In genomic region chr6:47479874-47480273, GRCh38 we compare ENCODE assay signal across 10 cellular contexts. TPM values are rescaled to one million over a fixed set of nuclear protein-coding genes. Genes with fewer than 3 reads are reported as not detected.
A peak's percentile ranks its signal among the peaks of the same experiment; 100 is the strongest.
DNase-seq lines count a peak whose midpoint lies in the region; ATAC-seq and TF ChIP-seq lines count a peak whose summit lies in the region.
"Had no signal": no experiment of that assay in that cellular context is flagged by ENCODE, and none has a peak within 500 bp of the region (broad histone marks: within the 10 kb centered on the region; RNA-seq: fewer than 3 reads in every experiment).

No MANE protein-coding gene starts in this region.

- no peaks in the 10 kb centered on the region for H3K9me3 Mint-ChIP-seq in H9
- H3K9me3 Mint-ChIP-seq in activated naive CD8-positive, alpha-beta T cell treated with anti-CD3 and anti-CD28 coated beads, Interleukin-2, amount 50 U/mL, for 24 hours = no peaks in the 10 kb centered on the region

- no peak overlapping the region for H3K23ac ChIP-seq in H9 (ENCODE audit: insufficient read length, low read depth, low read length)

- H3K79me1 ChIP-seq in H9 (ENCODE audit: insufficient read depth, low read depth, low read length, poor library complexity, severe bottlenecking) = no peaks in the 10 kb centered on the region

- no peak overlapping the region for H4K91ac ChIP-seq in H9 (ENCODE audit: insufficient read length, low read depth, low read length)

- H3K4me3 Mint-ChIP-seq in H9 = peak overlapping the region; percentile 96 to 99
- peak overlapping the region; percentile 99 for H3K4me3 Mint-ChIP-seq in activated naive CD8-positive, alpha-beta T cell treated with anti-CD3 and anti-CD28 coated beads, Interleukin-2, amount 50 U/mL, for 24 hours

- peaks cover 34% of the 10 kb centered on the region for H3K4me1 ChIP-seq in ACC112 (ENCODE audit: control insufficient read depth, insufficient read depth, low read length, unreplicated experiment)
- no peaks in the 10 kb centered on the region; the same call in 1 of the 2 replicates for H3K4me1 ChIP-seq in H9 (ENCODE audit: insufficient read depth, low read length)
- peaks cover 50% of the 10 kb centered on the region for H3K4me1 ChIP-seq in lower lobe of right lung

- H3K56ac ChIP-seq in H9 (ENCODE audit: insufficient read length, low read depth, low read length) = no peak overlapping the region

- H2AFZ ChIP-seq in ACC112 (ENCODE audit: low read length, unreplicated experiment) (no peak overlapping the region), H9 (ENCODE audit: low read length) (no peak overlapping the region)

- no peak overlapping the region for H2AK5ac ChIP-seq in H9 (ENCODE audit: insufficient read length, low read length)

- H3K36me3 ChIP-seq in ACC112 (ENCODE audit: insufficient read depth, low read length) (no peaks in the 10 kb centered on the region), lower lobe of right lung (no peaks in the 10 kb centered on the region)

- no peak for ATAC-seq in activated naive CD8-positive, alpha-beta T cell treated with anti-CD3 and anti-CD28 coated beads, Interleukin-2, amount 50 U/mL, for 24 hours
- ATAC-seq in lower lobe of right lung (no peak), HG02759 (IDR thresholded peaks at IDR 0.05; ENCODE audit: unreplicated experiment) (no peak)

- H3K23me2 ChIP-seq in H9 (ENCODE audit: insufficient read length, low read depth, low read length, poor library complexity, severe bottlenecking) = peaks cover 15% of the 10 kb centered on the region

- H2BK15ac ChIP-seq in H9 (ENCODE audit: low read depth, low read length) = no peak overlapping the region

- H3K9ac ChIP-seq in H9 (ENCODE audit: extremely low read depth, insufficient read length, low read length) = no peak overlapping the region

- H3T11ph ChIP-seq in H9 (ENCODE audit: low read length) = no peak overlapping the region

- no peaks in the 10 kb centered on the region for H3K27me3 ChIP-seq in ACC112 (ENCODE audit: insufficient read depth, low read length)
- no peaks in the 10 kb centered on the region for H3K27me3 ChIP-seq in H9 (ENCODE audit: insufficient read depth, low read length)
- H3K27me3 ChIP-seq in lower lobe of right lung (ENCODE audit: low read depth) = no peaks in the 10 kb centered on the region

- no peak overlapping the region for H2BK5ac ChIP-seq in H9 (ENCODE audit: insufficient read length, low read length)

- H3K4me3 ChIP-seq in ACC112 (ENCODE audit: low read depth, low read length) (peak overlapping the region; percentile 94), lower lobe of right lung (peak overlapping the region; percentile 85)

- H4K20me1 ChIP-seq in H9 (ENCODE audit: control insufficient read depth, insufficient read depth, insufficient read length) = no peaks in the 10 kb centered on the region

- WGBS in H9 (ENCODE audit: extremely low coverage, insufficient read length, low lambda C conversion rate) = no CpG with 5 or more reads among the region's 3 CpGs

- H3K9me3 ChIP-seq in H9 (ENCODE audit: control insufficient read depth, low read depth, low read length) (no peaks in the 10 kb centered on the region), lower lobe of right lung (no peaks in the 10 kb centered on the region)

- H2BK120ac ChIP-seq in H9 (ENCODE audit: low read depth, low read length, poor library complexity, severe bottlenecking) = no peak overlapping the region

- H2BK20ac ChIP-seq in H9 (ENCODE audit: low read depth, low read length, poor library complexity, severe bottlenecking) = no peak overlapping the region

- no peaks in the 10 kb centered on the region; the same call in 1 of the 2 replicates for H3K27me3 Mint-ChIP-seq in H9 (ENCODE audit: low read depth)
- no peaks in the 10 kb centered on the region for H3K27me3 Mint-ChIP-seq in activated naive CD8-positive, alpha-beta T cell treated with anti-CD3 and anti-CD28 coated beads, Interleukin-2, amount 50 U/mL, for 24 hours

- TF ChIP-seq CTCF in H9 (conservative IDR thresholded peaks at IDR 0.05) (no peak), lower lobe of right lung (IDR thresholded peaks at IDR 0.05) (no peak)

- H3K4ac ChIP-seq in H9 (ENCODE audit: low read depth, low read length) = no peak overlapping the region

- peaks cover 50 to 59% of the 10 kb centered on the region in 2 experiments for H3K4me1 Mint-ChIP-seq in H9
- H3K4me1 Mint-ChIP-seq in activated naive CD8-positive, alpha-beta T cell treated with anti-CD3 and anti-CD28 coated beads, Interleukin-2, amount 50 U/mL, for 24 hours = peaks cover 58% of the 10 kb centered on the region

- no peak overlapping the region for H4K8ac ChIP-seq in H9 (replicated peaks; ENCODE audit: insufficient read length, low read depth, low read length)

- H3K79me2 ChIP-seq in ACC112 (ENCODE audit: control insufficient read depth, insufficient read depth, low read length, unreplicated experiment) = peaks cover 60% of the 10 kb centered on the region
- peaks cover 49% of the 10 kb centered on the region; the same call in 1 of the 2 replicates for H3K79me2 ChIP-seq in H9 (ENCODE audit: insufficient read depth, low read length)

- H3K14ac ChIP-seq in H9 (ENCODE audit: insufficient read depth, low read length) = no peak overlapping the region

- H3K27ac Mint-ChIP-seq in H9 = no peak overlapping the region
- H3K27ac Mint-ChIP-seq in activated naive CD8-positive, alpha-beta T cell treated with anti-CD3 and anti-CD28 coated beads, Interleukin-2, amount 50 U/mL, for 24 hours = no peak overlapping the region

- in situ Hi-C loops in ACHN (cut with HindIII; ENCODE audit: low pct_ligation_motif_present, low pct_unique_long_range_greater_than_20kb, low sequenced_read_pairs) = no loop called here

- H3K18ac ChIP-seq in H9 (ENCODE audit: insufficient read length, low read depth, low read length) = no peak overlapping the region

- intact Hi-C loops in lower lobe of right lung (cut with DNase I) = no loop called here

- H2BK12ac ChIP-seq in H9 (ENCODE audit: insufficient read length, low read depth, low read length) = no peak overlapping the region

- DNase-seq in H9 (no peak), lower lobe of right lung (no peak), HuH-7 (ENCODE audit: low spot score) (no peak), ACHN (no peak), NCI-H2227 treated with DMSO at 0.1 percent for 48 hours (lab: John Stamatoyannopoulos, UW) (no peak)
- no peak for DNase-seq in activated naive CD8-positive, alpha-beta T cell treated with anti-CD3 and anti-CD28 coated beads, Interleukin-2, amount 50 U/mL, for 24 hours
- DNase-seq: DMS53, NCI-H446 had no signal

- H3K27ac ChIP-seq in ACC112 (ENCODE audit: low read depth, low read length) (no peak overlapping the region), H9 (ENCODE audit: insufficient read length, low read depth, low read length) (no peak overlapping the region), lower lobe of right lung (no peak overlapping the region)

- peaks cover 0 to 2% (median 1%) of the 10 kb centered on the region in 3 experiments; a peak in 1 of 7 replicates for H3K36me3 Mint-ChIP-seq in H9 (ENCODE audit: insufficient read depth in 1 of 3, low read depth in 3 of 3)
- no peaks in the 10 kb centered on the region for H3K36me3 Mint-ChIP-seq in activated naive CD8-positive, alpha-beta T cell treated with anti-CD3 and anti-CD28 coated beads, Interleukin-2, amount 50 U/mL, for 24 hours (ENCODE audit: low read depth)

- no peak overlapping the region for H4K5ac ChIP-seq in H9 (ENCODE audit: insufficient read length, low read depth, low read length)

- H3K4me2 ChIP-seq in H9 (ENCODE audit: insufficient read depth, insufficient read length, low read length) = peak overlapping the region; percentile 14

RNA-seq across cellular contexts. Expression of gene CD2AP, which starts 2.3 kb away (rescaled TPM):
- total RNA-seq in H9 (2021) = 50.1 and 50.5 TPM in 2 replicates
- total RNA-seq in lower lobe of right lung = 38.1 TPM
